ENCODE assay signal across 15 cellular contexts in genomic region chr20:11850901-11851300, GRCh38.
DNase-seq lines count a peak whose midpoint lies in the region; ATAC-seq and TF ChIP-seq lines count a peak whose summit lies in the region.
"Had no signal": no experiment of that assay in that cellular context is flagged by ENCODE, and none has a peak within 500 bp of the region (broad histone marks: within the 10 kb centered on the region; RNA-seq: fewer than 3 reads in every experiment).

No MANE protein-coding gene starts in this region.

- no peaks in the 10 kb centered on the region for H3K4me1 ChIP-seq in thyroid gland
- no peaks in the 10 kb centered on the region for H3K4me1 ChIP-seq in effector memory CD4-positive, alpha-beta T cell (ENCODE audit: control insufficient read depth, insufficient read depth, low read length, poor library complexity, severe bottlenecking)
- H3K4me1 ChIP-seq: parathyroid adenoma had no signal

- POLR2A ChIA-PET in RWPE1 (lab: Yijun Ruan, JAX; ENCODE audit: low non-redundant PET) = no interaction called here

- CTCF ChIA-PET in RWPE1 (lab: Yijun Ruan, JAX) = interaction anchor here (0.6 kb wide), 1 partner anchor 56 kb away, joined by 4 read pairs; no protein-coding TSS in a partner anchor

- H3K27ac ChIP-seq in RWPE1 = no peak overlapping the region
- H3K27ac ChIP-seq in thyroid gland = no peak overlapping the region
- no peak overlapping the region for H3K27ac ChIP-seq in effector memory CD4-positive, alpha-beta T cell (ENCODE audit: insufficient read depth, low read length, poor library complexity, severe bottlenecking)
- H3K27ac ChIP-seq: adrenal gland, parathyroid adenoma had no signal

- TF ChIP-seq CTCF in RWPE1 (conservative IDR thresholded peaks at IDR 0.05; ENCODE audit: low read depth) = no peak
- TF ChIP-seq CTCF in foreskin fibroblast (IDR thresholded peaks at IDR 0.05; ENCODE audit: low read depth, low read length) = no peak
- TF ChIP-seq CTCF in thyroid gland (IDR thresholded peaks at IDR 0.05) = no peak

- no peaks in the 10 kb centered on the region for H3K27me3 ChIP-seq in thyroid gland
- H3K27me3 ChIP-seq in effector memory CD4-positive, alpha-beta T cell (replicated peaks; ENCODE audit: control insufficient read depth, insufficient read depth, low read length, poor library complexity, severe bottlenecking) = no peaks in the 10 kb centered on the region
- H3K27me3 ChIP-seq: adrenal gland had no signal

- no peak for ATAC-seq in HG03520 (IDR thresholded peaks at IDR 0.05; ENCODE audit: unreplicated experiment)
- ATAC-seq: activated T-cell treated with anti-CD3 and anti-CD28 coated beads, Interleukin-2, amount 50 U/mL, for 72 hours; T-helper 17 cell had no signal

- no peak overlapping the region for H3K4me3 ChIP-seq in foreskin fibroblast (ENCODE audit: low read depth in 1 of 2, low read length in 2 of 2)
- H3K4me3 ChIP-seq in thyroid gland (replicated peaks in 1 of 3) = no peak overlapping the region
- H3K4me3 ChIP-seq in effector memory CD4-positive, alpha-beta T cell (ENCODE audit: insufficient read depth, low read depth, low read length, poor library complexity, severe bottlenecking) = no peak overlapping the region
- H3K4me3 ChIP-seq: adrenal gland had no signal

- no peaks in the 10 kb centered on the region for H3K9me3 ChIP-seq in thyroid gland
- no peaks in the 10 kb centered on the region for H3K9me3 ChIP-seq in effector memory CD4-positive, alpha-beta T cell (ENCODE audit: control insufficient read depth, low read length)
- H3K9me3 ChIP-seq: adrenal gland had no signal

- 51 to 54% methylated on average over 4 of the region's 4 CpGs for WGBS in thyroid gland, 2 donors

- no peak for TF ChIP-seq POLR2A in thyroid gland (IDR thresholded peaks at IDR 0.05)

- H3K36me3 ChIP-seq in thyroid gland = no peaks in the 10 kb centered on the region
- no peaks in the 10 kb centered on the region for H3K36me3 ChIP-seq in effector memory CD4-positive, alpha-beta T cell (ENCODE audit: control insufficient read depth, insufficient read depth, low read length)
- H3K36me3 ChIP-seq: adrenal gland had no signal

- DNase-seq in A172 (ENCODE audit: low spot score) (peak; percentile 79), HCEC 1CT (peak; percentile 79), RWPE1 (ENCODE audit: low spot score) (peak; percentile 91), foreskin fibroblast (peak; percentile 71 to 77), thyroid gland (no peak)
- no peak for DNase-seq in activated naive CD4-positive, alpha-beta T cell (lab: John Stamatoyannopoulos, UW)
- DNase-seq in effector memory CD4-positive, alpha-beta T cell = no peak
- DNase-seq: activated CD4-positive, alpha-beta T cell treated with anti-CD3 and anti-CD28 coated beads for 48 hours; activated T-cell treated with anti-CD3 and anti-CD28 coated beads, Interleukin-2, amount 50 U/mL, for 72 hours; RPMI8226; substantia nigra; T-helper 17 cell had no signal

- intact Hi-C loops in thyroid gland (cut with DNase I) = no loop called here

Comparison
In these comparisons a context has a peak if more than half of its experiments do, and no peak if none do; other contexts are left out.
1. DNase-seq: peak in A172 (single experiment), HCEC 1CT (single experiment), RWPE1 (single experiment) and foreskin fibroblast (2 of 2); none in thyroid gland (0 of 2), activated naive CD4-positive, alpha-beta T cell (0 of 4) and effector memory CD4-positive, alpha-beta T cell (0 of 3).